In the genomic region with DNA sequence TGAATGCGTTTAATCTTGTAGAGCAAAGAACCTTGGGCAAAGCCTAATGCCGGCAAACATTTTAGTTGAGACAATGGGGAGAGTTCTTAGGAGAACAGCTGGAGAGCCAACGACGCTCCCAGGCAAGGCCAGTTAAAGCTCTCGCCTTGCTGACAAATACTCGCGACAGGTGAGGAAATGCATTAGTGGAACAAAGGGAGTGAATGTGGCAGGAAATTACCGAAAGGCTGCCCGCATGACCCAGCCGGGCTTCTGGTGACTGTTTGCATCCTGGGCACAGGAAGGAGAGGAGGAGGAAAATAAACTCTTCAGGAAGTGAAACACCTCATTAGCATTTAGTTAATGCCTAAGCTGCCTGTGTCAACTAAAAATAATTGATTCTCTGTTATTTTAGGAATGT, we compare ENCODE assay signal across 14 cellular contexts.
A peak's percentile ranks its signal among the peaks of the same experiment; 100 is the strongest.
DNase-seq lines count a peak whose midpoint lies in the region; ATAC-seq, FAIRE-seq and TF ChIP-seq lines count a peak whose summit lies in the region.
"Had no signal": no experiment of that assay in that cellular context is flagged by ENCODE, and none has a peak within 500 bp of the region (broad histone marks: within the 10 kb centered on the region; RNA-seq: fewer than 3 reads in every experiment).

No MANE protein-coding gene starts in this region.

- no peak for FAIRE-seq in GM12891 (lab: Jason Lieb, UNC)

- TF ChIP-seq CTCF in foreskin keratinocyte (conservative IDR thresholded peaks at IDR 0.05) = no peak

- DNase-seq in NCI-H2029 (lab: John Stamatoyannopoulos, UW) (peak; percentile 65), NCI-H2029 treated with DMSO at 0.1 percent for 48 hours (lab: John Stamatoyannopoulos, UW) (no peak), NCI-H82 (lab: John Stamatoyannopoulos, UW) (peak; percentile 95), foreskin keratinocyte (peak; percentile 17 to 37), pulmonary artery endothelial cell (ENCODE audit: low read depth, low spot score) (peak; percentile 11), DMS 273 (lab: John Stamatoyannopoulos, UW; ENCODE audit: unreplicated experiment) (no peak), GM12891 (ENCODE audit: insufficient read length, low spot score) (no peak)
- DNase-seq: activated CD4-positive, CD25-positive, alpha-beta regulatory T cell treated with anti-CD3 and anti-CD28 coated beads, Interleukin-2, amount 50 U/mL, for 72 hours; activated gamma-delta T cell treated with Interleukin-2 at 50 U/mL for 16 hours; NCI-H1930; stimulated activated CD4-positive, alpha-beta T cell treated with anti-CD3 and anti-CD28 coated beads, Interleukin-4, amount 100 ng/mL, for 4 hours; testis had no signal

- no peak for TF ChIP-seq POLR2A in GM12891 (IDR thresholded peaks at IDR 0.05; ENCODE audit: low read depth, low read length)

- H3K27me3 ChIP-seq in foreskin keratinocyte = no peaks in the 10 kb centered on the region
- H3K27me3 ChIP-seq: testis had no signal

- H3K4me1 ChIP-seq in foreskin keratinocyte = no peaks in the 10 kb centered on the region
- H3K4me1 ChIP-seq: parathyroid adenoma, testis had no signal

- H3K27ac ChIP-seq in foreskin keratinocyte = no peak overlapping the region
- H3K27ac ChIP-seq: parathyroid adenoma, testis had no signal

- peak; percentile 67 for ATAC-seq in foreskin keratinocyte
- no peak for ATAC-seq in HG03045 (IDR thresholded peaks at IDR 0.05; ENCODE audit: unreplicated experiment)

TF ChIP-seq in GM12891, 5 proteins besides CTCF, POLR2A, EP300 and RAD21:
- no peak for TF ChIP-seq SPI1 (IDR thresholded peaks at IDR 0.05; ENCODE audit: low read depth, low read length)
- TF ChIP-seq POLR2AphosphoS5 (IDR thresholded peaks at IDR 0.05; ENCODE audit: low read depth, low read length) = no peak
- no peak for TF ChIP-seq TAF1 (IDR thresholded peaks at IDR 0.05; ENCODE audit: low read depth, low read length)

Comparison
In these comparisons a context has a peak if more than half of its experiments do, and no peak if none do; other contexts are left out.
1. DNase-seq: peak in NCI-H2029 (single experiment), NCI-H82 (single experiment), foreskin keratinocyte (2 of 2) and pulmonary artery endothelial cell (single experiment); none in NCI-H2029 treated with DMSO at 0.1 percent for 48 hours (single experiment), DMS 273 (single experiment) and GM12891 (single experiment).